ENCODE assay signal across 28 cellular contexts in genomic region chr2:21930224-21930623, GRCh38.
"Had no signal": no experiment of that assay in that cellular context is flagged by ENCODE, and none has a peak within 500 bp of the region (broad histone marks: within the 10 kb centered on the region; RNA-seq: fewer than 3 reads in every experiment).

No MANE protein-coding gene starts in this region.

- H3K36me3 ChIP-seq: brain microvascular endothelial cell had no signal

- H3K4me3 ChIP-seq: coronary artery, dorsolateral prefrontal cortex had no signal

- H3K27me3 ChIP-seq: brain microvascular endothelial cell, dorsolateral prefrontal cortex had no signal

- ATAC-seq: activated naive CD4-positive, alpha-beta T cell treated with anti-CD3 and anti-CD28 coated beads, Interleukin-2, amount 50 U/mL, for 72 hours; activated T-cell treated with anti-CD3 and anti-CD28 coated beads, Interleukin-2, amount 50 U/mL, for 72 hours; esophagus mucosa; T-helper 17 cell had no signal

- H3K27ac ChIP-seq: brain microvascular endothelial cell, coronary artery had no signal

- DNase-seq: activated CD4-positive, alpha-beta memory T cell treated with anti-CD3 and anti-CD28 coated beads, Interleukin-2, amount 10 ng/mL, durations not matched to agents 7 days and 5 days; activated CD4-positive, alpha-beta T cell treated with anti-CD3 and anti-CD28 coated beads for 1 hour; activated CD4-positive, alpha-beta T cell treated with anti-CD3 and anti-CD28 coated beads for 4 hours; activated CD4-positive, alpha-beta T cell treated with anti-CD3 and anti-CD28 coated beads, Interleukin-2, amount 10 ng/mL, durations not matched to agents 7 days and 5 days; activated CD4-positive, alpha-beta T cell treated with anti-CD3 and anti-CD28 coated beads, Interleukin-2, amount 50 U/mL, for 4 hours; activated CD4-positive, CD25-positive, alpha-beta regulatory T cell; activated CD8-positive, alpha-beta memory T cell treated with anti-CD3 and anti-CD28 coated beads, Interleukin-2, amount 50 U/mL, for 48 hours; activated gamma-delta T cell; activated naive CD4-positive, alpha-beta T cell; activated naive CD4-positive, alpha-beta T cell treated with anti-CD3 and anti-CD28 coated beads, Interleukin-2, amount 10 ng/mL, durations not matched to agents 7 days and 5 days; activated naive CD8-positive, alpha-beta T cell treated with anti-CD3 and anti-CD28 coated beads, Interleukin-2, amount 10 ng/mL, durations not matched to agents 7 days and 5 days; activated T-cell treated with anti-CD3 and anti-CD28 coated beads for 4 hours; activated T-cell treated with anti-CD3 and anti-CD28 coated beads, Interleukin-2, amount 50 U/mL, for 24 hours; activated T-cell treated with anti-CD3 and anti-CD28 coated beads, Interleukin-2, amount 50 U/mL, for 72 hours; amniotic stem cell; brain microvascular endothelial cell; central memory CD4-positive, alpha-beta T cell; cerebellar nuclear complex; effector memory CD4-positive, alpha-beta T cell; endodermal cell; foreskin fibroblast; head of caudate nucleus; T-helper 1 cell; T-helper 17 cell had no signal
